Comparison of ENCODE assay signal across 19 cellular contexts in genomic region chr9:90684776-90685175, GRCh38. TPM values are rescaled to one million over a fixed set of nuclear protein-coding genes. Genes with fewer than 3 reads are reported as not detected.
DNase-seq lines count a peak whose midpoint lies in the region; ATAC-seq and TF ChIP-seq lines count a peak whose summit lies in the region.
"Had no signal": no experiment of that assay in that cellular context is flagged by ENCODE, and none has a peak within 500 bp of the region (broad histone marks: within the 10 kb centered on the region; RNA-seq: fewer than 3 reads in every experiment).

No MANE protein-coding gene starts in this region.

- H3K9me3 ChIP-seq in gastroesophageal sphincter: peaks cover 0 to 6% (median 0%) of the 10 kb centered on the region in 3 donors
- H3K9me3 ChIP-seq: Caco-2 had no signal

- TF ChIP-seq POLR2A in gastroesophageal sphincter (IDR thresholded peaks at IDR 0.05): no peak

- H3K27ac ChIP-seq in dorsolateral prefrontal cortex (peak overlapping the region in 20 of 59 donors; percentile 9 to 79 (median 52)), gastroesophageal sphincter (no peak overlapping the region)
- H3K27ac ChIP-seq: BLaER1, C4-2B had no signal

- WGBS in gastroesophageal sphincter (ENCODE audit: low coverage in 1 of 2), 2 donors: 46 to 78% methylated on average over 3 to 4 of the region's 4 CpGs

- TF ChIP-seq CTCF in dorsolateral prefrontal cortex (IDR thresholded peaks at IDR 0.05 in 54 of 56, conservative IDR thresholded peaks at IDR 0.05 in 2 of 56; ENCODE audit: low read depth in 1 of 56, partially characterized antibody in 56 of 56): no peak
- no peak for TF ChIP-seq CTCF in gastroesophageal sphincter (IDR thresholded peaks at IDR 0.05)

- DNase-seq in dorsolateral prefrontal cortex: peak in 9 of 10 donors; percentile 5 to 71 (median 62)
- peak; percentile 70 for DNase-seq in middle frontal gyrus (ENCODE audit: extremely low spot score, low spot score)
- DNase-seq in superior temporal gyrus (ENCODE audit: extremely low spot score): peak; percentile 63
- DNase-seq in SIG-M5 treated with dmso at 0.1 percent for 504 hours (lab: John Stamatoyannopoulos, UW; ENCODE audit: unreplicated experiment): no peak
- DNase-seq: Caco-2; CD4-positive, CD25-positive, alpha-beta regulatory T cell; CD8-positive, alpha-beta T cell; DMS153; DND-41; H9 had no signal

- intact Hi-C loops in dorsolateral prefrontal cortex (cut with DNase I): no loop called here

- no peak for ATAC-seq in gastroesophageal sphincter
- ATAC-seq in HG02870 (IDR thresholded peaks at IDR 0.05; ENCODE audit: unreplicated experiment): no peak
- ATAC-seq: CD8-positive, alpha-beta T cell; GM23338; HCT116 had no signal

- no peaks in the 10 kb centered on the region for H3K27me3 ChIP-seq in dorsolateral prefrontal cortex
- peaks cover 12% of the 10 kb centered on the region for H3K27me3 ChIP-seq in gastroesophageal sphincter
- H3K27me3 ChIP-seq: BLaER1 had no signal

- TF ChIP-seq EP300 in gastroesophageal sphincter (IDR thresholded peaks at IDR 0.05): no peak

- H3K4me3 ChIP-seq in dorsolateral prefrontal cortex: no peak overlapping the region
- H3K4me3 ChIP-seq in gastroesophageal sphincter: no peak overlapping the region
- H3K4me3 ChIP-seq: BLaER1, GM23338 had no signal

- no peaks in the 10 kb centered on the region for H3K4me1 ChIP-seq in gastroesophageal sphincter
- H3K4me1 ChIP-seq: Caco-2 had no signal

- H3K36me3 ChIP-seq in gastroesophageal sphincter: no peaks in the 10 kb centered on the region
- H3K36me3 ChIP-seq: BLaER1 had no signal

RNA-seq across cellular contexts. Expression of gene DIRAS2, which starts 42.2 kb away (rescaled TPM):
- total RNA-seq in dorsolateral prefrontal cortex (100 to 1,000 TPM in 118 of 120 experiments, 10 to 100 TPM in 2; 59.9 to 367 (median 223) TPM), gastroesophageal sphincter (not detected)
- total RNA-seq: A172; A673; B cell; CD4-positive, CD25-positive, alpha-beta regulatory T cell; CD8-positive, alpha-beta T cell; H9 had no signal

Comparison
In these comparisons a context has a peak if more than half of its experiments do, and no peak if none do; other contexts are left out.
1. RNA of gene DIRAS2, which starts 42.2 kb away (total RNA-seq): 59.9 to 367 TPM in dorsolateral prefrontal cortex; not detected in gastroesophageal sphincter; every median in the first group is over 10 times any median in the second.